16 cellular contexts compared by ENCODE assay signal in genomic region chr2:17625446-17625845, GRCh38.
A peak's percentile ranks its signal among the peaks of the same experiment; 100 is the strongest.
DNase-seq lines count a peak whose midpoint lies in the region; ATAC-seq lines count a peak whose summit lies in the region.
"Had no signal": no experiment of that assay in that cellular context is flagged by ENCODE, and none has a peak within 500 bp of the region (broad histone marks: within the 10 kb centered on the region; RNA-seq: fewer than 3 reads in every experiment).

No MANE protein-coding gene starts in this region.

- ATAC-seq in GM21526 (IDR thresholded peaks at IDR 0.05; ENCODE audit: low FRiP score, unreplicated experiment) (no peak), GM18858 (IDR thresholded peaks at IDR 0.05; ENCODE audit: unreplicated experiment) (no peak)
- ATAC-seq: GM23338, HCT116 had no signal

- peak; percentile 62 for DNase-seq in NCI-H226
- peak; percentile 23 for DNase-seq in astrocyte of the hippocampus (ENCODE audit: low read depth, low spot score)
- peak; percentile 45 for DNase-seq in islet precursor cell
- DNase-seq in nucleus accumbens (lab: John Stamatoyannopoulos, UW): peak in 38 of 56 donors; percentile 7 to 92 (median 54)
- DNase-seq in cerebellar nuclear complex (lab: John Stamatoyannopoulos, UW): no peak
- DNase-seq in NCI-H524 (lab: John Stamatoyannopoulos, UW): no peak
- DNase-seq: C1 segment of cervical spinal cord; Calu3; CD4-positive, alpha-beta memory T cell; COR-L47; DND-41; H9 had no signal

Comparison
In these comparisons a context has a peak if more than half of its experiments do, and no peak if none do; other contexts are left out.
1. DNase-seq: peak in NCI-H226 (single experiment), astrocyte of the hippocampus (single experiment), islet precursor cell (single experiment) and nucleus accumbens (38 of 56); none in cerebellar nuclear complex (0 of 2) and NCI-H524 (0 of 2).